In the genomic region with DNA sequence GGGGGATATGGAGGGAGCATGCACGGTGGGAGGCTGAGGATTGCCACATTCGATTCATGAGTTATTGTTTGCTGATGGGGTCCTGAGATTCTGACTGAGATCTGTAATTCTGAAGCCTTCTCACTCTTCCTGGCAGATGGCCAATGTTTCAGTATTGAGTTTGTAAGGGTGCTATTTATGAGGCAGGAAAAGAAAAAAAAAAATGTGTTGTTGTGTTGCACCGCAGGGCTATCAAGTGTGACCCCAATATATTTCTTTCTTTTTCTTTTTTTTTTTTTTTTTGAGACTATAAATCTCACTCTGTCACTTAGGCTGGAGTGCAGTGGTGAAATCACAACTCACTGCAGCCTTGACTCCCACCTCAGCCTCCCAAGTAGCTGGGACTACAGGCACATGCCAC, we compare ENCODE assay signal across 20 cellular contexts. TPM values are rescaled to one million over a fixed set of nuclear protein-coding genes. Genes with fewer than 3 reads are reported as not detected.
DNase-seq lines count a peak whose midpoint lies in the region; ATAC-seq and TF ChIP-seq lines count a peak whose summit lies in the region.
"Had no signal": no experiment of that assay in that cellular context is flagged by ENCODE, and none has a peak within 500 bp of the region (broad histone marks: within the 10 kb centered on the region; RNA-seq: fewer than 3 reads in every experiment).

No MANE protein-coding gene starts in this region.

- no peak for ATAC-seq in HG03025 (IDR thresholded peaks at IDR 0.05; ENCODE audit: low FRiP score, unreplicated experiment)
- no peak for ATAC-seq in GM21619 (IDR thresholded peaks at IDR 0.05; ENCODE audit: unreplicated experiment)
- ATAC-seq: gastrocnemius medialis had no signal

- DNase-seq in DMS53 (lab: John Stamatoyannopoulos, UW) (peak; percentile 8), DMS53 treated with DMSO at 0.1 percent for 48 hours (lab: John Stamatoyannopoulos, UW; ENCODE audit: unreplicated experiment) (no peak), GM20000 (ENCODE audit: low spot score) (peak; percentile 44), OCI-M1 (lab: John Stamatoyannopoulos, UW) (peak; percentile 5), iris pigment epithelial cell (ENCODE audit: low read depth) (peak; percentile 17), HT-29 (ENCODE audit: low spot score) (no peak)
- DNase-seq: 8988T; activated CD4-positive, alpha-beta T cell treated with anti-CD3 and anti-CD28 coated beads for 1 hour; aorta; CD4-positive, alpha-beta T cell; gastrocnemius medialis; kidney; NCI-H2029 treated with DMSO at 0.1 percent for 48 hours; SHP77 treated with DMSO at 0.1 percent for 48 hours; stimulated activated CD4-positive, alpha-beta T cell treated with anti-CD3 and anti-CD28 coated beads, Interleukin-4, amount 100 ng/mL, for 1 hour had no signal

- no peak for TF ChIP-seq CTCF in GM20000 (IDR thresholded peaks at IDR 0.05; ENCODE audit: extremely low read depth, missing control alignments)

RNA-seq across cellular contexts. Expression of a gene that starts 3.2 kb away (rescaled TPM):
- 9.3 and 13.2 TPM in 2 replicates for total RNA-seq in HT-29 (2014; rRNA removed; shearing (Covaris generic))

RNA-seq across cellular contexts. Expression of a gene that starts 30.5 kb away (rescaled TPM):
- total RNA-seq in HT-29 (2014; rRNA removed; shearing (Covaris generic)) = 5.3 and 11.6 TPM in 2 replicates
- total RNA-seq: CD4-positive, alpha-beta T cell; G401; osteocyte; T-helper 2 cell treated with Interferon-gamma antibody and Interleukin-4, amounts not matched to agents 100 ng/mL and 5 ng/mL, for 36 hours had no signal

Comparison
In these comparisons a context has a peak if more than half of its experiments do, and no peak if none do; other contexts are left out.
1. DNase-seq: peak in DMS53 (single experiment), GM20000 (single experiment), OCI-M1 (single experiment) and iris pigment epithelial cell (single experiment); none in DMS53 treated with DMSO at 0.1 percent for 48 hours (single experiment) and HT-29 (single experiment).